ENCODE assay signal across 9 cellular contexts in the genomic region with DNA sequence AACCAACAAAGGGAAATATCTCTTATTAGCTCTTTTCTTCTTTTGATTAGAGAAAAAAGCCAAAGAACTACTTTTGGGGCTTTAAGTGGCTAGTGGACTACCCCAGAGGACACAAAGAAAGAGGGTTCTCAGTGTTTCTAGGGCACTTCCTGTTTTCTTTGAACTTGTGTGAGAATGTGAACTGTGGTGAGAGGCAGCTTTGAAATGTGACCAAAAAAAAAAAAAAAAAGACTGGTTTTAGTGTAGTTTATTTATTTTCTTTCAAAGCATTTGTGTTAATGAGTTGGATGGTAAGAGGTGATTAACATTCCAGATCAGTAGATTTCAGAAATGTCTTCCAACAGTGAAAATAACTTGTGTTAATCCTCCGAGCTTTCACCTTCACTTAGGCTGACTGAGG. TPM values are rescaled to one million over a fixed set of nuclear protein-coding genes. Genes with fewer than 3 reads are reported as not detected.
A peak's percentile ranks its signal among the peaks of the same experiment; 100 is the strongest.
DNase-seq lines count a peak whose midpoint lies in the region; ATAC-seq and TF ChIP-seq lines count a peak whose summit lies in the region.
"Had no signal": no experiment of that assay in that cellular context is flagged by ENCODE, and none has a peak within 500 bp of the region (broad histone marks: within the 10 kb centered on the region; RNA-seq: fewer than 3 reads in every experiment).

No MANE protein-coding gene starts in this region.

- H3K4me1 Mint-ChIP-seq in CD4-positive, alpha-beta memory T cell, result peaks cover 21 to 41% (median 28%) of the 10 kb centered on the region in 4 donors
- H3K4me1 Mint-ChIP-seq in dendritic cell treated with granulocyte-macrophage colony-stimulating factor and Interleukin-4, amounts not matched to agents 40 ng/mL and 50 ng/mL, for 4 days (ENCODE audit: low read depth), result peaks cover 12% of the 10 kb centered on the region

- H3K27me3 ChIP-seq in CD4-positive, alpha-beta memory T cell (ENCODE audit: insufficient read depth, low read length), result no peaks in the 10 kb centered on the region
- H3K27me3 ChIP-seq in KMS-11 (ENCODE audit: insufficient read depth, low read depth) (no peaks in the 10 kb centered on the region), heart left ventricle (no peaks in the 10 kb centered on the region)

- no peak overlapping the region for H3K9ac ChIP-seq in KMS-11

- POLR2A ChIA-PET in CD4-positive, alpha-beta memory T cell (lab: Charles Lee; ENCODE audit: partially characterized antibody), result interaction anchor here (0.7 to 1.9 kb wide), 10 partner anchors 9 to 227 kb away, joined by 3 to 17 read pairs (median 3); partner anchors contain the start of genes EIF2A, ERICH6, SELENOT and SERP1

- WGBS in heart left ventricle, 4 donors, result 90 to 95% (median 91%) methylated on average over 1 of the region's 1 CpG

- peak overlapping the region; percentile 26 to 79 (median 62) for H3K4me3 Mint-ChIP-seq in CD4-positive, alpha-beta memory T cell
- no peak overlapping the region for H3K4me3 Mint-ChIP-seq in dendritic cell treated with granulocyte-macrophage colony-stimulating factor and Interleukin-4, amounts not matched to agents 40 ng/mL and 50 ng/mL, for 4 days

- peaks cover 5% of the 10 kb centered on the region in 2 donors for H3K36me3 Mint-ChIP-seq in CD4-positive, alpha-beta memory T cell
- H3K36me3 Mint-ChIP-seq in dendritic cell treated with granulocyte-macrophage colony-stimulating factor and Interleukin-4, amounts not matched to agents 40 ng/mL and 50 ng/mL, for 4 days (ENCODE audit: low read depth), result peaks cover 28% of the 10 kb centered on the region

- TF ChIP-seq CTCF in GM20000 (IDR thresholded peaks at IDR 0.05; ENCODE audit: extremely low read depth, missing control alignments) (no peak), KMS-11 (conservative IDR thresholded peaks at IDR 0.05; ENCODE audit: low read depth, low read length) (no peak), heart left ventricle (IDR thresholded peaks at IDR 0.05) (no peak)

- H3K9me3 ChIP-seq in CD4-positive, alpha-beta memory T cell (ENCODE audit: control insufficient read depth in 1 of 2, low read length in 2 of 2), result no peaks in the 10 kb centered on the region
- no peaks in the 10 kb centered on the region for H3K9me3 ChIP-seq in heart left ventricle

- H3K27ac Mint-ChIP-seq in CD4-positive, alpha-beta memory T cell, result peak overlapping the region; percentile 42 to 85 (median 77)
- peak overlapping the region; percentile 17 for H3K27ac Mint-ChIP-seq in dendritic cell treated with granulocyte-macrophage colony-stimulating factor and Interleukin-4, amounts not matched to agents 40 ng/mL and 50 ng/mL, for 4 days

- peak in 4 of 5 donors; percentile 39 to 51 (median 45) for DNase-seq in CD4-positive, alpha-beta memory T cell
- DNase-seq in GM20000 (ENCODE audit: low spot score) (peak; percentile 51), iPS-NIHi7 (ENCODE audit: extremely low spot score) (no peak), heart left ventricle (no peak)
- no peak for DNase-seq in stimulated activated CD4-positive, alpha-beta T cell treated with anti-CD3 and anti-CD28 coated beads, Interleukin-2, amount 100 ng/mL, for 24 hours
- DNase-seq: stimulated activated CD4-positive, alpha-beta T cell treated with anti-CD3 and anti-CD28 coated beads, Interleukin-15, amount 100 ng/mL, for 24 hours had no signal

- peaks cover 17% of the 10 kb centered on the region for H3K4me1 ChIP-seq in CD4-positive, alpha-beta memory T cell (ENCODE audit: insufficient read depth, low read length)
- H3K4me1 ChIP-seq in KMS-11 (ENCODE audit: low read depth, poor library complexity, severe bottlenecking) (peaks cover 24% of the 10 kb centered on the region), heart left ventricle (peaks cover 0 to 9% (median 0%) of the 10 kb centered on the region in 12 donors)

- H4K20me1 ChIP-seq in KMS-11 (ENCODE audit: insufficient read depth), result no peaks in the 10 kb centered on the region

- peak overlapping the region; percentile 15; the same call in 1 of the 2 replicates for H3K4me2 ChIP-seq in KMS-11

- intact Hi-C loops in CD4-positive, alpha-beta memory T cell (cut with micrococcal nuclease), result loop anchor here (5.0 to 10.0 kb wide), 2 partner anchors 33 to 69 kb away; partner anchors contain the start of genes ERICH6 and SELENOT
- intact Hi-C loops in dendritic cell treated with granulocyte-macrophage colony-stimulating factor and Interleukin-4, amounts not matched to agents 40 ng/mL and 50 ng/mL, for 4 days (cut with micrococcal nuclease), result no loop called here
- intact Hi-C loops in heart left ventricle (cut with DNase I), result no loop called here

- H3K9me3 Mint-ChIP-seq in CD4-positive, alpha-beta memory T cell, result peaks cover 0 to 2% (median 0%) of the 10 kb centered on the region in 8 donors
- H3K9me3 Mint-ChIP-seq in dendritic cell treated with granulocyte-macrophage colony-stimulating factor and Interleukin-4, amounts not matched to agents 40 ng/mL and 50 ng/mL, for 4 days, result no peaks in the 10 kb centered on the region

- H2AFZ ChIP-seq in KMS-11 (ENCODE audit: low read depth), result no peak overlapping the region

- H3K27ac ChIP-seq in CD4-positive, alpha-beta memory T cell (ENCODE audit: low read depth, low read length), result no peak overlapping the region
- H3K27ac ChIP-seq in KMS-11 (peak overlapping the region; percentile 2; the same call in 1 of the 2 replicates), heart left ventricle (no peak overlapping the region)

- no peaks in the 10 kb centered on the region for H3K27me3 Mint-ChIP-seq in CD4-positive, alpha-beta memory T cell
- no peaks in the 10 kb centered on the region for H3K27me3 Mint-ChIP-seq in dendritic cell treated with granulocyte-macrophage colony-stimulating factor and Interleukin-4, amounts not matched to agents 40 ng/mL and 50 ng/mL, for 4 days

- TF ChIP-seq POLR2A in heart left ventricle (IDR thresholded peaks at IDR 0.05), result no peak

- H3K79me2 ChIP-seq in KMS-11 (ENCODE audit: insufficient read depth, low read depth), result no peaks in the 10 kb centered on the region

- CTCF ChIA-PET in CD4-positive, alpha-beta memory T cell (lab: Charles Lee; ENCODE audit: partially characterized antibody), result interaction anchor here (0.7 to 1.2 kb wide), 3 partner anchors 29 to 77 kb away, joined by 3 to 4 read pairs (median 3); partner anchors contain the start of gene ERICH6

- H3K36me3 ChIP-seq in CD4-positive, alpha-beta memory T cell (ENCODE audit: insufficient read depth, low read length), result peaks cover 3% of the 10 kb centered on the region
- H3K36me3 ChIP-seq in KMS-11 (ENCODE audit: insufficient read depth), result no peaks in the 10 kb centered on the region
- peaks cover 0 to 17% (median 13%) of the 10 kb centered on the region in 9 donors for H3K36me3 ChIP-seq in heart left ventricle

- no peak for ATAC-seq in heart left ventricle
- ATAC-seq in HG03457 (IDR thresholded peaks at IDR 0.05; ENCODE audit: unreplicated experiment), result no peak

- no peak overlapping the region for H3K4me3 ChIP-seq in CD4-positive, alpha-beta memory T cell (ENCODE audit: low read length in 2 of 2)
- H3K4me3 ChIP-seq in KMS-11 (IDR thresholded peaks at IDR 0.05; ENCODE audit: insufficient read depth, low read depth, low read length) (no peak overlapping the region), heart left ventricle (no peak overlapping the region)

RNA-seq across cellular contexts. Expression of gene SELENOT, which starts 32.4 kb away (rescaled TPM):
- 10 to 100 TPM; 71.8 to 87.1 TPM for total RNA-seq in CD4-positive, alpha-beta memory T cell
- 100 to 1,000 TPM; 294 to 408 TPM for polyA plus RNA-seq in CD4-positive, alpha-beta memory T cell
- 100 to 1,000 TPM in 2 of 9 donors, 10 to 100 TPM in 7; 62.7 to 103 (median 80.1) TPM for total RNA-seq in heart left ventricle
- 100 to 1,000 TPM in 1 of 2 donors, 10 to 100 TPM in 1; 19.4 to 120 TPM for polyA plus RNA-seq in heart left ventricle

Comparison
In these comparisons a context has a peak if more than half of its experiments do, and no peak if none do; other contexts are left out.
1. DNase-seq: peak in CD4-positive, alpha-beta memory T cell (4 of 5) and GM20000 (single experiment); none in iPS-NIHi7 (single experiment), heart left ventricle (0 of 5) and stimulated activated CD4-positive, alpha-beta T cell treated with anti-CD3 and anti-CD28 coated beads, Interleukin-2, amount 100 ng/mL, for 24 hours (0 of 2).